ENCODE assay signal across 10 cellular contexts in genomic region chr9:124863371-124863831, GRCh38. TPM values are rescaled to one million over a fixed set of nuclear protein-coding genes. Genes with fewer than 3 reads are reported as not detected.
DNase-seq lines count a peak whose midpoint lies in the region; ATAC-seq and TF ChIP-seq lines count a peak whose summit lies in the region.
"Had no signal": no experiment of that assay in that cellular context is flagged by ENCODE, and none has a peak within 500 bp of the region (broad histone marks: within the 10 kb centered on the region; RNA-seq: fewer than 3 reads in every experiment).

No MANE protein-coding gene starts in this region.

- peaks cover 47% of the 10 kb centered on the region for H3K79me2 ChIP-seq in OCI-LY7 (ENCODE audit: insufficient read depth, low read depth, low read length)

- TF ChIP-seq CTCF in OCI-LY7 (conservative IDR thresholded peaks at IDR 0.05; ENCODE audit: low read length) (no peak), prostate gland (IDR thresholded peaks at IDR 0.05) (no peak)

- POLR2A ChIA-PET in OCI-LY7 (lab: Charles Lee) = interaction anchor here (0.7 to 1.5 kb wide), 4 partner anchors 92 to 844 kb away, joined by 3 to 6 read pairs (median 4); partner anchors contain the start of genes MAPKAP1 and NR6A1

- intact Hi-C loops in OCI-LY7 (cut with micrococcal nuclease; ENCODE audit: unreplicated experiment) = no loop called here
- intact Hi-C loops in prostate gland (cut with DNase I) = loop anchor here (5.0 to 10.0 kb wide), 2 partner anchors 81 to 279 kb away; partner anchors contain the start of genes GOLGA1 and SCAI

- peaks cover 52% of the 10 kb centered on the region for H3K4me1 ChIP-seq in OCI-LY7 (ENCODE audit: insufficient read depth, low read length, poor library complexity, severe bottlenecking)
- peaks cover 9% of the 10 kb centered on the region for H3K4me1 ChIP-seq in prostate gland (replicated peaks)

- peak; percentile 17 for TF ChIP-seq POLR2A in prostate gland (IDR thresholded peaks at IDR 0.05)

- no peaks in the 10 kb centered on the region for H3K9me2 ChIP-seq in OCI-LY7 (ENCODE audit: insufficient read depth, low read length)

- H3K4me3 ChIP-seq in OCI-LY7 (ENCODE audit: low read depth, low read length, poor library complexity, severe bottlenecking) (peak overlapping the region; percentile 15), prostate gland (no peak overlapping the region)

- peak overlapping the region; percentile 17; the same call in 1 of the 2 replicates for H2AFZ ChIP-seq in OCI-LY7 (ENCODE audit: low read length)

- no peaks in the 10 kb centered on the region for H3K27me3 ChIP-seq in prostate gland (replicated peaks; ENCODE audit: insufficient read depth)

- H4K20me1 ChIP-seq in OCI-LY7 (ENCODE audit: insufficient read depth, low read length) = peaks cover 25% of the 10 kb centered on the region

- peak overlapping the region; percentile 77 for H3K4me2 ChIP-seq in OCI-LY7 (ENCODE audit: low read length)

- WGBS in prostate gland = 35% methylated on average over 7 of the region's 7 CpGs

- no peaks in the 10 kb centered on the region for H3K9me3 ChIP-seq in OCI-LY7 (ENCODE audit: low read length)
- H3K9me3 ChIP-seq in prostate gland = no peaks in the 10 kb centered on the region

- no TSS peak for BruUV-seq in OCI-LY7 (replicated peaks; lab: Mats Ljungman, UMichigan)

- H3K36me3 ChIP-seq in OCI-LY7 (ENCODE audit: insufficient read depth, low read length) = peaks cover 33% of the 10 kb centered on the region
- H3K36me3 ChIP-seq in prostate gland = peaks cover 0 to 9% of the 10 kb centered on the region in 2 donors

- no peak for ATAC-seq in HG02588 (IDR thresholded peaks at IDR 0.05; ENCODE audit: unreplicated experiment)
- no peak for ATAC-seq in GM21529 (IDR thresholded peaks at IDR 0.05; ENCODE audit: unreplicated experiment)

- peak overlapping the region; percentile 4 for H3K27ac ChIP-seq in OCI-LY7 (ENCODE audit: low read depth, low read length, poor library complexity, severe bottlenecking)
- H3K27ac ChIP-seq in epithelial cell of prostate = peak overlapping the region; percentile 96
- peak overlapping the region; percentile 67 to 84 for H3K27ac ChIP-seq in prostate gland

- CTCF ChIA-PET in OCI-LY7 (lab: Charles Lee; ENCODE audit: unreplicated experiment) = no interaction called here

- DNase-seq in NCI-H2107 treated with DMSO at 0.1 percent for 48 hours (lab: John Stamatoyannopoulos, UW; ENCODE audit: unreplicated experiment) (peak; percentile 53), NCI-H2107 (lab: John Stamatoyannopoulos, UW) (no peak), OCI-LY7 (ENCODE audit: low spot score) (no peak), epithelial cell of prostate (ENCODE audit: low read depth, low spot score) (peak; percentile 93), prostate gland (ENCODE audit: low spot score) (peak; percentile 49)
- DNase-seq in NK-92 treated with Interleukin-12 subunit alpha and Interleukin-12 subunit beta, amount 100 ng/mL, for 24 hours (lab: John Stamatoyannopoulos, UW) = no peak
- DNase-seq: erythroblast had no signal

RNA-seq across cellular contexts. Expression of gene ARPC5L, which starts 1.5 kb away (rescaled TPM):
- total RNA-seq in OCI-LY7 (2014; rRNA removed; shearing (Covaris generic)) = 70.0 and 74.0 TPM in 2 replicates
- 91.5 and 107 TPM in 2 replicates for total RNA-seq in OCI-LY7 (2022)
- 10 to 100 TPM; 27.8 to 41.1 TPM for total RNA-seq in prostate gland

RNA-seq across cellular contexts. Expression of gene RPL35, which starts 1.6 kb away (rescaled TPM):
- total RNA-seq in OCI-LY7 (2014; rRNA removed; shearing (Covaris generic)) = 4,825 and 6,190 TPM in 2 replicates
- total RNA-seq in OCI-LY7 (2022) (1,679 and 1,713 TPM in 2 replicates), prostate gland (1,000 to 10,000 TPM; 1,539 to 2,854 TPM)

RNA-seq across cellular contexts. Expression of gene WDR38, which starts 10.1 kb away (rescaled TPM):
- not detected in 2 replicates for total RNA-seq in OCI-LY7 (2014; rRNA removed; shearing (Covaris generic))
- total RNA-seq in OCI-LY7 (2022) (not detected in 2 replicates), prostate gland (not detected)
- total RNA-seq: mononuclear cell had no signal

Comparison
In these comparisons a context has a peak if more than half of its experiments do, and no peak if none do; other contexts are left out.
1. DNase-seq: peak in NCI-H2107 treated with DMSO at 0.1 percent for 48 hours (single experiment), epithelial cell of prostate (single experiment) and prostate gland (single experiment); none in NCI-H2107 (single experiment), OCI-LY7 (single experiment) and NK-92 treated with Interleukin-12 subunit alpha and Interleukin-12 subunit beta, amount 100 ng/mL, for 24 hours (single experiment).
2. H3K27ac ChIP-seq: peak in every context shown above with its lines; median percentile 96 in epithelial cell of prostate; 76 in prostate gland; 4 in OCI-LY7.